Comparison of ENCODE assay signal across 9 cellular contexts in the genomic region with DNA sequence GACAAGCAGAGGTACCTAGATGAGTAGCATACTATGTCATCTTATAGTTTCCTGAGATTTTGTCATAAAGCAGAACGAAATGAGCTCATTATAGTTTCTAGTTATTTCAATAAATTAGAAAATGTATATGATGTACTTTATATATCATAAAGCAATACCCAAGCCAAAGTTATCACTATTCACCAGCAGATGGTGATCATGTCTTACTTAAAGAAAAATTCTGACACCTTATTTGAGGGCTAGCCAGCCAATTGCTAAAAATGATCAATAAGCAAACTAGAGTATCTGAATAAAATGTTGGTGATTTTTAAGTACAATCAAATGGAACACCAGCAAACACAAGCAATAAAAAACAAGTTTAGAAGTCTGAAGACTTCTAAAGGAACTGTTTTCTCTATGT. TPM values are rescaled to one million over a fixed set of nuclear protein-coding genes. Genes with fewer than 3 reads are reported as not detected.
DNase-seq lines count a peak whose midpoint lies in the region; ATAC-seq and TF ChIP-seq lines count a peak whose summit lies in the region.
"Had no signal": no experiment of that assay in that cellular context is flagged by ENCODE, and none has a peak within 500 bp of the region (broad histone marks: within the 10 kb centered on the region; RNA-seq: fewer than 3 reads in every experiment).

No MANE protein-coding gene starts in this region.

- TF ChIP-seq POLR2A in body of pancreas (IDR thresholded peaks at IDR 0.05) = no peak

- H3K27me3 ChIP-seq in body of pancreas = no peaks in the 10 kb centered on the region

- H3K4me3 Mint-ChIP-seq in neural crest cell = no peak overlapping the region

- H3K9me3 ChIP-seq in body of pancreas = no peaks in the 10 kb centered on the region

- peaks cover under 1% of the 10 kb centered on the region for H3K4me1 ChIP-seq in body of pancreas

- 58 to 62% methylated on average over 1 of the region's 1 CpG for WGBS in body of pancreas, 2 donors

- H3K36me3 Mint-ChIP-seq in neural crest cell (ENCODE audit: low read depth) = no peaks in the 10 kb centered on the region

- DNase-seq in NCI-H2081 (lab: John Stamatoyannopoulos, UW) (peak; percentile 6 to 36), NCI-H2081 treated with DMSO at 0.1 percent for 48 hours (lab: John Stamatoyannopoulos, UW) (no peak), MV-4-11 (lab: John Stamatoyannopoulos, UW) (peak; percentile 12), body of pancreas (no peak), neural crest cell (ENCODE audit: low read depth, low spot score) (no peak), substantia nigra (lab: John Stamatoyannopoulos, UW) (no peak), globus pallidus (ENCODE audit: low spot score) (no peak)
- DNase-seq in activated CD4-positive, CD25-positive, alpha-beta regulatory T cell (lab: John Stamatoyannopoulos, UW) = no peak
- DNase-seq: NCI-H187 had no signal

- no peak for ATAC-seq in body of pancreas

- intact Hi-C loops in body of pancreas (cut with DNase I) = no loop called here

- H3K27ac ChIP-seq in body of pancreas (no peak overlapping the region), substantia nigra (ENCODE audit: low read depth, low read length, poor library complexity, severe bottlenecking) (no peak overlapping the region)

- TF ChIP-seq CTCF in body of pancreas (IDR thresholded peaks at IDR 0.05) (peak in 5 of 7 experiments; percentile 16 to 37 (median 31)), neural crest cell (conservative IDR thresholded peaks at IDR 0.05) (peak; percentile 58)

- H3K4me1 Mint-ChIP-seq in neural crest cell = peaks cover 9% of the 10 kb centered on the region

- no peaks in the 10 kb centered on the region for H3K27me3 Mint-ChIP-seq in neural crest cell (ENCODE audit: low read depth)

- H3K27ac Mint-ChIP-seq in neural crest cell (ENCODE audit: unreplicated experiment) = no peak overlapping the region

- H3K9me3 Mint-ChIP-seq in neural crest cell = no peaks in the 10 kb centered on the region

- H3K4me3 ChIP-seq in body of pancreas = no peak overlapping the region

- no peaks in the 10 kb centered on the region for H3K36me3 ChIP-seq in body of pancreas (replicated peaks in 1 of 2; ENCODE audit: insufficient read depth in 1 of 2, low read depth in 2 of 2)

RNA-seq across cellular contexts. Expression of a gene that starts 44.1 kb away (rescaled TPM):
- total RNA-seq in body of pancreas = 100 to 1,000 TPM in 1 of 2 donors, 10 to 100 TPM in 1; 18.2 to 129 TPM
- total RNA-seq in neural crest cell = 85.4 and 92.6 TPM in 2 replicates

RNA-seq across cellular contexts. Expression of a gene that starts 44.5 kb away (rescaled TPM):
- total RNA-seq in body of pancreas (10 to 100 TPM in 1 of 2 donors, 1 to 10 TPM in 1; 6.9 to 25.9 TPM), neural crest cell (17.8 and 22.4 TPM in 2 replicates)

Comparison
In these comparisons a context has a peak if more than half of its experiments do, and no peak if none do; other contexts are left out.
1. DNase-seq: peak in NCI-H2081 (2 of 2) and MV-4-11 (single experiment); none in NCI-H2081 treated with DMSO at 0.1 percent for 48 hours (single experiment), body of pancreas (0 of 4), neural crest cell (single experiment), substantia nigra (0 of 49), globus pallidus (single experiment) and activated CD4-positive, CD25-positive, alpha-beta regulatory T cell (0 of 4).